In the genomic region with DNA sequence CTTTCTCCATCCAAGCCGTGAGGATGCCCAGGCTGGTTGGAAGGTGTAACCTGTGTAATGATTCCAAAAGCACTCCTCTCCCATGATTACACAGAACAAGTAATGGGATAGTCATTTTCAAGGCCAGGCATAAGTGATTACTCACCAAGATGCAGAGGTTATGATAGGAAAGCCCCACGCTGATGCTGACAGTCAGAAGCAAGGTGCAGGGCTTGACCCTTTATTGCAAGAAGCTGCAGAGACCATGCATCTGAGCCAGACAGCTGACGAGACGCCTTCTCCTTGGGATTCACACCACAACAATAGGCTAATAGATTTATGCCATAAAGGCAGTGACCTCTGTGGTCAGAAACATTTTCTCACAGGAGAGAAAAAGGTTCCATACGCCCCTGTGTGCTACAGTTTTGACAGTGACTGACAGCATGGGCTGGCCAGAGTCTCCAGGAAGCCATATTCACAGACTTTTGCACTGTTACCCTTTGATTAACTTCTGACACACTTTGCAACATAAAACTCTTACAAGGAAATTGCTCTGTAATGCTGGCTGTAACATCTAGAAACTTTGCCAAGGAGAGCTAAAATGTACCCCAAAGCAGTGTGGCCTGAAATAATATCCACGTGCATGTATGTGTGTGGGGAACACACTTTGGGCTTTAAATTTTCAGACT, we compare ENCODE assay signal across 20 cellular contexts.
"Had no signal": no experiment of that assay in that cellular context is flagged by ENCODE, and none has a peak within 500 bp of the region (broad histone marks: within the 10 kb centered on the region; RNA-seq: fewer than 3 reads in every experiment).

No MANE protein-coding gene starts in this region.

- FAIRE-seq: small intestine, TTC549 had no signal

- H3K27me3 ChIP-seq: gastrocnemius medialis, heart right ventricle, left lung had no signal

- DNase-seq: activated CD4-positive, alpha-beta T cell treated with anti-CD3 and anti-CD28 coated beads for 48 hours; activated CD8-positive, alpha-beta T cell treated with anti-CD3 and anti-CD28 coated beads for 36 hours; activated gamma-delta T cell; activated T-cell treated with anti-CD3 and anti-CD28 coated beads, Interleukin-2, amount 50 U/mL, for 72 hours; amniotic stem cell; cortex of kidney; effector CD4-positive, alpha-beta T cell; gastrocnemius medialis; heart right ventricle; left lung; natural killer cell; nucleus accumbens; right cardiac atrium; small intestine; stimulated activated naive CD8-positive, alpha-beta T cell treated with anti-CD3 and anti-CD28 coated beads, Interleukin-15, Interleukin-2, amounts not matched to agents 100 U/mL and 50 U/mL, for 24 hours; T-helper 17 cell; trophoblast cell had no signal

- H3K4me3 ChIP-seq: gastrocnemius medialis, heart right ventricle, left lung had no signal

- ATAC-seq: activated CD8-positive, alpha-beta T cell treated with anti-CD3 and anti-CD28 coated beads for 36 hours; activated naive CD4-positive, alpha-beta T cell treated with anti-CD3 and anti-CD28 coated beads, Interleukin-2, amount 50 U/mL, for 72 hours; activated T-cell treated with anti-CD3 and anti-CD28 coated beads, Interleukin-2, amount 50 U/mL, for 72 hours; gastrocnemius medialis; heart right ventricle; left lung; natural killer cell; right cardiac atrium; stimulated activated naive CD8-positive, alpha-beta T cell treated with anti-CD3 and anti-CD28 coated beads, Interleukin-15, Interleukin-2, amounts not matched to agents 100 U/mL and 50 U/mL, for 24 hours; T-helper 17 cell; WTC11 had no signal

- H3K27ac ChIP-seq: gastrocnemius medialis, heart right ventricle, left lung had no signal

- H3K4me1 ChIP-seq: gastrocnemius medialis, heart right ventricle, left lung had no signal

- H3K9me3 ChIP-seq: gastrocnemius medialis had no signal

- H3K36me3 ChIP-seq: gastrocnemius medialis, heart right ventricle, left lung had no signal
